In genomic region chr2:241035818-241036396, GRCh38 we compare ENCODE assay signal across 8 cellular contexts. TPM values are rescaled to one million over a fixed set of nuclear protein-coding genes. Genes with fewer than 3 reads are reported as not detected.
DNase-seq lines count a peak whose midpoint lies in the region; ATAC-seq and TF ChIP-seq lines count a peak whose summit lies in the region.

No MANE protein-coding gene starts in this region.

- H3K27ac Mint-ChIP-seq in brain, result no peak overlapping the region
- peak overlapping the region in 5 of 9 donors; percentile 66 to 91 (median 80) for H3K27ac Mint-ChIP-seq in naive thymus-derived CD4-positive, alpha-beta T cell

- H3K4me3 Mint-ChIP-seq in brain, result peak overlapping the region in 3 of 5 experiments; percentile 27 to 63 (median 61)
- H3K4me3 Mint-ChIP-seq in naive thymus-derived CD4-positive, alpha-beta T cell, result peak overlapping the region; percentile 60 to 88 (median 80)

- H3K9ac ChIP-seq in HUES6 (ENCODE audit: low read length), result no peak overlapping the region

- no peaks in the 10 kb centered on the region for H3K36me3 Mint-ChIP-seq in brain
- H3K36me3 Mint-ChIP-seq in naive thymus-derived CD4-positive, alpha-beta T cell, result peaks cover 0 to 7% (median 0%) of the 10 kb centered on the region in 5 donors

- H3K9me3 Mint-ChIP-seq in brain, result no peaks in the 10 kb centered on the region
- no peaks in the 10 kb centered on the region for H3K9me3 Mint-ChIP-seq in naive thymus-derived CD4-positive, alpha-beta T cell

- no peaks in the 10 kb centered on the region for H3K4me1 Mint-ChIP-seq in brain
- H3K4me1 Mint-ChIP-seq in naive thymus-derived CD4-positive, alpha-beta T cell, result peaks cover 0 to 24% (median 6%) of the 10 kb centered on the region in 7 donors

- CTCF ChIA-PET in naive thymus-derived CD4-positive, alpha-beta T cell (lab: Charles Lee), result no interaction called here

- ATAC-seq in GM18907 (IDR thresholded peaks at IDR 0.05; ENCODE audit: unreplicated experiment) (peak; percentile 12), HG03139 (IDR thresholded peaks at IDR 0.05; ENCODE audit: unreplicated experiment) (no peak)
- ATAC-seq in naive thymus-derived CD4-positive, alpha-beta T cell, result peak; percentile 74

- no peaks in the 10 kb centered on the region for H3K36me3 ChIP-seq in HUES6 (ENCODE audit: control insufficient read depth, insufficient read depth, low read length)
- H3K36me3 ChIP-seq in naive thymus-derived CD4-positive, alpha-beta T cell (ENCODE audit: control insufficient read depth in 2 of 3, insufficient read depth in 3 of 3, low read length in 3 of 3), result no peaks in the 10 kb centered on the region

- TF ChIP-seq CTCF in brain (conservative IDR thresholded peaks at IDR 0.05), result no peak

- peak in 8 of 9 donors; percentile 28 to 80 (median 53) for DNase-seq in naive thymus-derived CD4-positive, alpha-beta T cell
- DNase-seq in NCI-H128 (lab: John Stamatoyannopoulos, UW; ENCODE audit: unreplicated experiment), result no peak
- no peak for DNase-seq in RPMI8226
- no peak for DNase-seq in foreskin melanocyte

- H3K27me3 Mint-ChIP-seq in brain, result peaks cover 28% of the 10 kb centered on the region
- no peaks in the 10 kb centered on the region for H3K27me3 Mint-ChIP-seq in naive thymus-derived CD4-positive, alpha-beta T cell

- H3K4me3 ChIP-seq in HUES6 (ENCODE audit: low read depth, low read length), result peak overlapping the region; percentile 66
- H3K4me3 ChIP-seq in naive thymus-derived CD4-positive, alpha-beta T cell (ENCODE audit: low read length), result peak overlapping the region; percentile 79

- H3K27ac ChIP-seq in HUES6 (ENCODE audit: low read depth, low read length), result no peak overlapping the region
- peak overlapping the region; percentile 66 for H3K27ac ChIP-seq in naive thymus-derived CD4-positive, alpha-beta T cell (ENCODE audit: low read depth, low read length)

- peaks cover 57% of the 10 kb centered on the region for H3K27me3 ChIP-seq in HUES6 (ENCODE audit: control insufficient read depth, insufficient read depth, low read length)
- no peaks in the 10 kb centered on the region for H3K27me3 ChIP-seq in naive thymus-derived CD4-positive, alpha-beta T cell (ENCODE audit: control insufficient read depth in 2 of 2, insufficient read depth in 2 of 2, low read length in 2 of 2)

- H3K4me1 ChIP-seq in HUES6 (ENCODE audit: control insufficient read depth, insufficient read depth, low read length), result peaks cover 11% of the 10 kb centered on the region
- H3K4me1 ChIP-seq in naive thymus-derived CD4-positive, alpha-beta T cell (ENCODE audit: control insufficient read depth in 2 of 2, insufficient read depth in 2 of 2, low read length in 2 of 2), result peaks cover 7 to 10% of the 10 kb centered on the region in 2 donors

- POLR2A ChIA-PET in naive thymus-derived CD4-positive, alpha-beta T cell (lab: Charles Lee), result no interaction called here

- intact Hi-C loops in naive thymus-derived CD4-positive, alpha-beta T cell (cut with micrococcal nuclease), result loop anchor here (1.0 to 5.0 kb wide), 5 partner anchors 38 to 114 kb away; partner anchors contain the start of genes SNED1 (in 2 of the 2), MTERF4 (in 1 of the 2), PASK (in 1 of the 2) and PPP1R7 (in 1 of the 2)

- H3K9me3 ChIP-seq in HUES6 (ENCODE audit: control insufficient read depth, insufficient read depth, low read depth, low read length), result no peaks in the 10 kb centered on the region
- no peaks in the 10 kb centered on the region for H3K9me3 ChIP-seq in naive thymus-derived CD4-positive, alpha-beta T cell (ENCODE audit: control insufficient read depth in 2 of 3, low read length in 3 of 3)

RNA-seq across cellular contexts. Expression of gene SNED1, which starts 37.5 kb away (rescaled TPM):
- 3.6 TPM for polyA plus RNA-seq in brain (ENCODE audit: insufficient read depth, low read depth, low replicate concordance)
- total RNA-seq in naive thymus-derived CD4-positive, alpha-beta T cell, result 100 to 1,000 TPM in 1 of 5 experiments, 10 to 100 TPM in 4; 20.3 to 120 (median 56.3) TPM
- polyA plus RNA-seq in naive thymus-derived CD4-positive, alpha-beta T cell, result 1 to 10 TPM; 1.0 to 1.4 TPM

Comparison
In these comparisons a context has a peak if more than half of its experiments do, and no peak if none do; other contexts are left out.
1. H3K27ac Mint-ChIP-seq: peak in naive thymus-derived CD4-positive, alpha-beta T cell (5 of 9); none in brain (0 of 5).
2. DNase-seq: peak in naive thymus-derived CD4-positive, alpha-beta T cell (8 of 9); none in NCI-H128 (single experiment), RPMI8226 (single experiment) and foreskin melanocyte (single experiment).